In the genomic region with DNA sequence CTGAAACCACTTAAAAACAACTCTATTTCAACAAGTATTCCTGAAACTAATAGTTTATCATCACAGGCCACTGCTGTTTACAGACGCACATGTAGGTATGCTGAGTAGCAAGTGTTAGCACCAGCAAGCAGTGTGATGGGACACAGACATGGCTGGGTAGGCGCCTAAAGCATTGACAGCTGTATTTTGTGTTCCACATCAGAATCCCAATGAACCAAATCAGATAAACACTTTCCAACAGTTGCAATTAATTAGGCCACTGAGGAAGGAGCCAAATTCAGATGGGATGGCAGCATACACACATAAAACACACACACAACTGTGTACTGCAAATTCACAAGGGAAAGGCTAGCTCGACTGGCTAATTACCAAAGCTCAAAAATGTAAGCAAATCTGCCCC, we compare ENCODE assay signal across 27 cellular contexts. TPM values are rescaled to one million over a fixed set of nuclear protein-coding genes. Genes with fewer than 3 reads are reported as not detected.
DNase-seq lines count a peak whose midpoint lies in the region; ATAC-seq, FAIRE-seq and TF ChIP-seq lines count a peak whose summit lies in the region.
"Had no signal": no experiment of that assay in that cellular context is flagged by ENCODE, and none has a peak within 500 bp of the region (broad histone marks: within the 10 kb centered on the region; RNA-seq: fewer than 3 reads in every experiment).

No MANE protein-coding gene starts in this region.

- H3K9me3 ChIP-seq in endocrine pancreas (ENCODE audit: control insufficient read depth, low read length) (no peaks in the 10 kb centered on the region), adrenal gland (replicated peaks in 1 of 3) (no peaks in the 10 kb centered on the region)
- H3K9me3 ChIP-seq: Caco-2, HAP-1, MG63 had no signal

- H3K9me3 Mint-ChIP-seq in neural crest cell: no peaks in the 10 kb centered on the region
- H3K9me3 Mint-ChIP-seq: CD8-positive, alpha-beta T cell; HFFc6 had no signal

- no peak overlapping the region for H3K4me3 Mint-ChIP-seq in neural crest cell
- H3K4me3 Mint-ChIP-seq: B cell; CD8-positive, alpha-beta T cell; HFFc6 had no signal

- peaks cover 5% of the 10 kb centered on the region for H3K36me3 ChIP-seq in endocrine pancreas (ENCODE audit: control insufficient read depth, insufficient read depth, low read length)
- peaks cover 0 to 97% of the 10 kb centered on the region in 2 donors for H3K36me3 ChIP-seq in adrenal gland (replicated peaks in 1 of 2)

- ATAC-seq in HG03342 (IDR thresholded peaks at IDR 0.05; ENCODE audit: unreplicated experiment): no peak
- ATAC-seq: CD8-positive, alpha-beta T cell had no signal

- peak overlapping the region; percentile 17 for H3K9ac ChIP-seq in endocrine pancreas (ENCODE audit: control insufficient read depth, insufficient read depth, low read length)

- no peak for TF ChIP-seq POLR2A in GM12891 (IDR thresholded peaks at IDR 0.05; ENCODE audit: low read depth, low read length)
- TF ChIP-seq POLR2A in adrenal gland (IDR thresholded peaks at IDR 0.05): no peak

- H3K4me3 ChIP-seq in AG10803 (ENCODE audit: low read length) (no peak overlapping the region), endocrine pancreas (ENCODE audit: control insufficient read depth, insufficient read depth, low read length) (no peak overlapping the region), adrenal gland (no peak overlapping the region)
- H3K4me3 ChIP-seq: HAP-1, MG63, PC-9 had no signal

- H3K27me3 Mint-ChIP-seq in neural crest cell (ENCODE audit: low read depth): no peaks in the 10 kb centered on the region
- H3K27me3 Mint-ChIP-seq: B cell had no signal

- intact Hi-C loops in adrenal gland (cut with DNase I): no loop called here

- DNase-seq in AG10803 (ENCODE audit: low read depth) (peak; percentile 25), GM12891 (ENCODE audit: insufficient read length, low spot score) (no peak), neural crest cell (ENCODE audit: low read depth, low spot score) (no peak), adrenal gland (no peak), SKM-1 treated with dmso at 0.1 percent for 144 hours (lab: John Stamatoyannopoulos, UW; ENCODE audit: unreplicated experiment) (no peak)
- DNase-seq: Caco-2; CD8-positive, alpha-beta T cell; GOT3; HFFc6; IMR-90; KG1; MG63; NCI-H1105 treated with DMSO at 0.1 percent for 48 hours; NCI-H146; NCI-H2029 treated with DMSO at 0.1 percent for 48 hours; NCI-H345; NCI-H510A treated with DMSO at 0.1 percent for 48 hours; PC-9; SHP77 had no signal

- FAIRE-seq in GM12891 (lab: Jason Lieb, UNC): peak; percentile 63
- FAIRE-seq: G401.6 had no signal

- H3K36me3 Mint-ChIP-seq in neural crest cell (ENCODE audit: low read depth): peaks cover 6% of the 10 kb centered on the region
- H3K36me3 Mint-ChIP-seq: CD8-positive, alpha-beta T cell had no signal

- no peaks in the 10 kb centered on the region for H3K4me1 Mint-ChIP-seq in neural crest cell
- H3K4me1 Mint-ChIP-seq: B cell had no signal

- H3K27me3 ChIP-seq in endocrine pancreas (ENCODE audit: control insufficient read depth, insufficient read depth, low read length) (no peaks in the 10 kb centered on the region), adrenal gland (no peaks in the 10 kb centered on the region)
- H3K27me3 ChIP-seq: MG63 had no signal

- H3K4me1 ChIP-seq in endocrine pancreas (ENCODE audit: control insufficient read depth, insufficient read depth, low read length) (no peaks in the 10 kb centered on the region), adrenal gland (replicated peaks in 1 of 2) (no peaks in the 10 kb centered on the region)
- H3K4me1 ChIP-seq: Caco-2 had no signal

- H3K27ac ChIP-seq in adrenal gland: no peak overlapping the region
- H3K27ac ChIP-seq: C4-2B, PC-9 had no signal

- WGBS in adrenal gland, 4 donors: 82 to 89% (median 86%) methylated on average over 3 of the region's 3 CpGs

- H3K27ac Mint-ChIP-seq in neural crest cell (ENCODE audit: unreplicated experiment): peak overlapping the region; percentile 6
- H3K27ac Mint-ChIP-seq: B cell; CD8-positive, alpha-beta T cell; HFFc6 had no signal

- TF ChIP-seq CTCF in AG10803 (conservative IDR thresholded peaks at IDR 0.05; ENCODE audit: low read length): no peak
- no peak for TF ChIP-seq CTCF in neural crest cell (conservative IDR thresholded peaks at IDR 0.05)
- TF ChIP-seq CTCF in adrenal gland (IDR thresholded peaks at IDR 0.05): no peak

TF ChIP-seq in GM12891, 5 proteins besides CTCF, POLR2A, EP300 and RAD21:
- TF ChIP-seq POU2F2 (IDR thresholded peaks at IDR 0.05; ENCODE audit: low read depth, low read length): no peak
- no peak for TF ChIP-seq SPI1 (IDR thresholded peaks at IDR 0.05; ENCODE audit: low read depth, low read length)
- no peak for TF ChIP-seq POLR2AphosphoS5 (IDR thresholded peaks at IDR 0.05; ENCODE audit: low read depth, low read length)
- TF ChIP-seq TAF1 (IDR thresholded peaks at IDR 0.05; ENCODE audit: low read depth, low read length): no peak
- TF ChIP-seq PAX5 (IDR thresholded peaks at IDR 0.05; ENCODE audit: insufficient read depth, low read length, severe bottlenecking): no peak

RNA-seq across cellular contexts. Expression of a gene that starts 33.2 kb away (rescaled TPM):
- polyA plus RNA-seq in GM12891 (2012; ENCODE audit: low read depth, missing spikeins): 0.50 TPM
- total RNA-seq in neural crest cell (0.23 and 0.66 TPM in 2 replicates), adrenal gland (under 1 TPM in 5 of 8 donors, not detected in 3; 0.07 to 0.65 (median 0.34) TPM)
- polyA plus RNA-seq in adrenal gland: 1 to 10 TPM in 1 of 3 donors, under 1 TPM in 1, not detected in 1; 0.48 to 3.6 TPM
- total RNA-seq: HFFc6, RPMI7951, SK-MEL-5 had no signal
